In genomic region chr9:135924628-135925338, GRCh38 we compare ENCODE assay signal across 18 cellular contexts. TPM values are rescaled to one million over a fixed set of nuclear protein-coding genes. Genes with fewer than 3 reads are reported as not detected.
DNase-seq lines count a peak whose midpoint lies in the region; ATAC-seq, FAIRE-seq and TF ChIP-seq lines count a peak whose summit lies in the region.
"Had no signal": no experiment of that assay in that cellular context is flagged by ENCODE, and none has a peak within 500 bp of the region (broad histone marks: within the 10 kb centered on the region; RNA-seq: fewer than 3 reads in every experiment).

No MANE protein-coding gene starts in this region.

- H3K9me3 Mint-ChIP-seq in activated naive CD4-positive, alpha-beta T cell treated with anti-CD3 and anti-CD28 coated beads, Interleukin-2, amount 10 ng/mL, durations not matched to agents 7 days and 5 days, result no peaks in the 10 kb centered on the region
- H3K9me3 Mint-ChIP-seq in CD4-positive, alpha-beta memory T cell, result peaks cover 0 to 3% (median 0%) of the 10 kb centered on the region in 8 donors

- in situ Hi-C loops in K562 (cut with MboI), result no loop called here

- no peak overlapping the region for H3K4me3 Mint-ChIP-seq in activated naive CD4-positive, alpha-beta T cell treated with anti-CD3 and anti-CD28 coated beads, Interleukin-2, amount 10 ng/mL, durations not matched to agents 7 days and 5 days
- peak overlapping the region in 4 of 8 donors; percentile 25 to 38 (median 30) for H3K4me3 Mint-ChIP-seq in CD4-positive, alpha-beta memory T cell

- TF ChIP-seq RAD21 in K562 (CRISPR knock-in tag; conservative IDR thresholded peaks at IDR 0.05 in 1 of 2, IDR thresholded peaks at IDR 0.05 in 1 of 2), result 0 out of 4 replicates have a peak, but pooled peaks of 1 of the 2 experiments have one; percentile 15

- H3K9me2 ChIP-seq in OCI-LY7 (ENCODE audit: insufficient read depth, low read length), result no peaks in the 10 kb centered on the region

- H2AFZ ChIP-seq in OCI-LY7 (ENCODE audit: low read length), result no peak overlapping the region
- no peak overlapping the region for H2AFZ ChIP-seq in K562 (ENCODE audit: low read depth, low read length)

- no peak for FAIRE-seq in K562 (lab: Jason Lieb, UNC)
- FAIRE-seq: astrocyte, G401.6 had no signal

- BruUV-seq in OCI-LY7 (replicated peaks; lab: Mats Ljungman, UMichigan) (no TSS peak), K562 (replicated peaks; lab: Mats Ljungman, UMichigan) (no TSS peak)

- no peak overlapping the region for H3K4me3 ChIP-seq in OCI-LY7 (ENCODE audit: low read depth, low read length, poor library complexity, severe bottlenecking)
- H3K4me3 ChIP-seq in K562, result no peak overlapping the region
- no peak overlapping the region for H3K4me3 ChIP-seq in CD4-positive, alpha-beta memory T cell (ENCODE audit: low read length in 2 of 2)
- H3K4me3 ChIP-seq: uterus had no signal

- peaks cover 19% of the 10 kb centered on the region for H3K4me1 Mint-ChIP-seq in activated naive CD4-positive, alpha-beta T cell treated with anti-CD3 and anti-CD28 coated beads, Interleukin-2, amount 10 ng/mL, durations not matched to agents 7 days and 5 days
- peaks cover 3 to 28% (median 9%) of the 10 kb centered on the region in 4 donors for H3K4me1 Mint-ChIP-seq in CD4-positive, alpha-beta memory T cell

- ATAC-seq in K562, result no peak
- no peak for ATAC-seq in HG02938 (IDR thresholded peaks at IDR 0.05; ENCODE audit: unreplicated experiment)
- ATAC-seq: sciatic nerve had no signal

- H4K20me1 ChIP-seq in OCI-LY7 (ENCODE audit: insufficient read depth, low read length), result no peaks in the 10 kb centered on the region
- peaks cover 23% of the 10 kb centered on the region; the same call in 1 of the 2 replicates for H4K20me1 ChIP-seq in K562 (replicated peaks; ENCODE audit: control insufficient read depth, insufficient read depth, low read length)

- intact Hi-C loops in OCI-LY7 (cut with micrococcal nuclease; ENCODE audit: unreplicated experiment) (loop anchor here (1.0 kb wide), 1 partner anchor 127 kb away; no protein-coding TSS in a partner anchor), K562 (cut with micrococcal nuclease) (no loop called here)
- intact Hi-C loops in CD4-positive, alpha-beta memory T cell (cut with micrococcal nuclease), result no loop called here

- H3K4me2 ChIP-seq in OCI-LY7 (ENCODE audit: low read length) (no peak overlapping the region), K562 (ENCODE audit: insufficient read depth, low read length) (no peak overlapping the region)

- WGBS in K562 (ENCODE audit: insufficient coverage, low coverage, missing lambda C conversion rate), result 89% methylated on average over 24 of the region's 27 CpGs

- POLR2A ChIA-PET in OCI-LY7 (lab: Charles Lee), result no interaction called here
- POLR2A ChIA-PET in K562 (lab: Yijun Ruan, JAX), result interaction anchor here (0.7 to 1.5 kb wide), 3 partner anchors 16 to 28 kb away, joined by 4 to 5 read pairs (median 5); no protein-coding TSS in a partner anchor
- POLR2A ChIA-PET in CD4-positive, alpha-beta memory T cell (lab: Charles Lee; ENCODE audit: partially characterized antibody), result no interaction called here

- H3K4me1 ChIP-seq in OCI-LY7 (ENCODE audit: insufficient read depth, low read length, poor library complexity, severe bottlenecking) (no peaks in the 10 kb centered on the region), K562 (replicated peaks in 1 of 2; ENCODE audit: control insufficient read depth in 2 of 2, insufficient read depth in 2 of 2, low read length in 2 of 2) (peaks cover 0 to 53% of the 10 kb centered on the region in 2 experiments; a peak in 2 of 5 replicates)
- peaks cover 10% of the 10 kb centered on the region for H3K4me1 ChIP-seq in CD4-positive, alpha-beta memory T cell (ENCODE audit: insufficient read depth, low read length)
- H3K4me1 ChIP-seq: uterus had no signal

- H3K9ac ChIP-seq in K562 (ENCODE audit: insufficient read depth in 1 of 2, low read depth in 2 of 2, low read length in 2 of 2), result no peak overlapping the region

- H3K27ac ChIP-seq in OCI-LY7 (ENCODE audit: low read depth, low read length, poor library complexity, severe bottlenecking), result no peak overlapping the region
- H3K27ac ChIP-seq in K562 (ENCODE audit: extremely low read depth, low read depth, low read length), result no peak overlapping the region
- H3K27ac ChIP-seq in CD4-positive, alpha-beta memory T cell (ENCODE audit: low read depth, low read length), result no peak overlapping the region
- H3K27ac ChIP-seq: neutrophil, uterus, WERI-Rb-1 had no signal

- no peaks in the 10 kb centered on the region for H3K27me3 ChIP-seq in K562 (ENCODE audit: control insufficient read depth in 2 of 2, insufficient read depth in 2 of 2, low read length in 2 of 2)
- H3K27me3 ChIP-seq in CD4-positive, alpha-beta memory T cell (ENCODE audit: insufficient read depth, low read length), result no peaks in the 10 kb centered on the region
- H3K27me3 ChIP-seq: neutrophil, uterus had no signal

- peak; percentile 34 for DNase-seq in activated naive CD4-positive, alpha-beta T cell treated with Interleukin-2 at 50 U/mL for 16 hours
- no peak for DNase-seq in activated naive CD4-positive, alpha-beta T cell treated with anti-CD3 and anti-CD28 coated beads, Interleukin-2, amount 10 ng/mL, durations not matched to agents 7 days and 5 days
- DNase-seq in OCI-LY7 (ENCODE audit: low spot score), result peak; percentile 33
- DNase-seq in K562 (ENCODE audit: extremely low read depth in 1 of 4, low spot score in 3 of 4), result no peak
- peak; percentile 48 for DNase-seq in stimulated activated CD8-positive, alpha-beta memory T cell treated with anti-CD3 and anti-CD28 coated beads, Interleukin-4, amount 100 ng/mL, for 48 hours
- no peak for DNase-seq in HK-2 (ENCODE audit: unreplicated experiment)
- DNase-seq in CD4-positive, alpha-beta memory T cell, result no peak
- DNase-seq: COR-L47, NCI-H1092 treated with DMSO at 0.1 percent for 48 hours, NCI-H774, RPMI8226, uterus, WERI-Rb-1 had no signal

- H3K79me2 ChIP-seq in OCI-LY7 (ENCODE audit: insufficient read depth, low read depth, low read length) (no peaks in the 10 kb centered on the region), K562 (ENCODE audit: control insufficient read depth, insufficient read depth, low read length) (peaks cover 6% of the 10 kb centered on the region)

- no peaks in the 10 kb centered on the region for H3K36me3 ChIP-seq in OCI-LY7 (ENCODE audit: insufficient read depth, low read length)
- peaks cover 82% of the 10 kb centered on the region; the same call in 2 of the 3 replicates for H3K36me3 ChIP-seq in K562 (ENCODE audit: control insufficient read depth, insufficient read depth, low read length)
- no peaks in the 10 kb centered on the region for H3K36me3 ChIP-seq in CD4-positive, alpha-beta memory T cell (ENCODE audit: insufficient read depth, low read length)
- H3K36me3 ChIP-seq: uterus had no signal

- no peaks in the 10 kb centered on the region for H3K9me1 ChIP-seq in K562 (ENCODE audit: control insufficient read depth, insufficient read depth, low read length)

- no peaks in the 10 kb centered on the region for H3K9me3 ChIP-seq in OCI-LY7 (ENCODE audit: low read length)
- H3K9me3 ChIP-seq in K562 (replicated peaks; ENCODE audit: control insufficient read depth, insufficient read depth, low read depth, low read length), result no peaks in the 10 kb centered on the region; the same call in 1 of the 2 replicates
- H3K9me3 ChIP-seq in CD4-positive, alpha-beta memory T cell (ENCODE audit: control insufficient read depth in 1 of 2, low read length in 2 of 2), result no peaks in the 10 kb centered on the region
- H3K9me3 ChIP-seq: neutrophil, uterus had no signal

- H3K36me3 Mint-ChIP-seq in activated naive CD4-positive, alpha-beta T cell treated with anti-CD3 and anti-CD28 coated beads, Interleukin-2, amount 10 ng/mL, durations not matched to agents 7 days and 5 days, result no peaks in the 10 kb centered on the region
- no peaks in the 10 kb centered on the region for H3K36me3 Mint-ChIP-seq in CD4-positive, alpha-beta memory T cell

- TF ChIP-seq POLR2A in K562 (conservative IDR thresholded peaks at IDR 0.05), result no peak

- CTCF ChIA-PET in activated naive CD4-positive, alpha-beta T cell treated with anti-CD3 and anti-CD28 coated beads, Interleukin-2, amount 10 ng/mL, durations not matched to agents 7 days and 5 days (lab: Charles Lee), result interaction anchor here (0.6 to 1.9 kb wide), 4 partner anchors 35 to 1206 kb away, joined by 3 to 5 read pairs (median 4); no protein-coding TSS in a partner anchor
- CTCF ChIA-PET in OCI-LY7 (lab: Charles Lee; ENCODE audit: unreplicated experiment), result no interaction called here
- CTCF ChIA-PET in K562 (lab: Yijun Ruan, JAX; ENCODE audit: low intra/inter-chr PET ratio), result no interaction called here
- CTCF ChIA-PET in CD4-positive, alpha-beta memory T cell (lab: Charles Lee; ENCODE audit: partially characterized antibody), result interaction anchor here (0.7 kb wide), 1 partner anchor 59 kb away, joined by 3 read pairs; no protein-coding TSS in a partner anchor

- no peaks in the 10 kb centered on the region for H3K27me3 Mint-ChIP-seq in activated naive CD4-positive, alpha-beta T cell treated with anti-CD3 and anti-CD28 coated beads, Interleukin-2, amount 10 ng/mL, durations not matched to agents 7 days and 5 days
- H3K27me3 Mint-ChIP-seq in CD4-positive, alpha-beta memory T cell, result no peaks in the 10 kb centered on the region

- no peak overlapping the region for H3K27ac Mint-ChIP-seq in activated naive CD4-positive, alpha-beta T cell treated with anti-CD3 and anti-CD28 coated beads, Interleukin-2, amount 10 ng/mL, durations not matched to agents 7 days and 5 days
- H3K27ac Mint-ChIP-seq in CD4-positive, alpha-beta memory T cell, result peak overlapping the region in 1 of 7 donors; percentile 72

- TF ChIP-seq CTCF in OCI-LY7 (conservative IDR thresholded peaks at IDR 0.05; ENCODE audit: low read length) (peak; percentile 68), K562 (IDR thresholded peaks at IDR 0.05 in 2 of 3, conservative IDR thresholded peaks at IDR 0.05 in 1 of 3; ENCODE audit: insufficient read depth in 2 of 3, low read depth in 1 of 3, low read length in 3 of 3) (peak in 2 of 3 experiments; percentile 19 to 36; a peak in 2 of 6 replicates)

- TF ChIP-seq EP300 in K562 (IDR thresholded peaks at IDR 0.05; ENCODE audit: low read length), result no peak

RNA-seq across cellular contexts. Expression of gene CAMSAP1, which starts 17.4 kb away (rescaled TPM):
- total RNA-seq in OCI-LY7 (2014; rRNA removed; shearing (Covaris generic)), result 20.1 and 30.4 TPM in 2 replicates
- total RNA-seq in OCI-LY7 (2022) (33.0 and 39.2 TPM in 2 replicates), K562 (2014; rRNA removed) (18.1 and 23.4 TPM in 2 replicates), K562 (2014; rRNA removed; fragmentation: Illumina TruSeq; extraction: Trizol) (14.3 TPM in 2 replicates), K562 (2015; rRNA removed; fragmentation: Illumina TruSeq; extraction: Trizol) (13.9 and 15.7 TPM in 2 replicates), K562 (2021) (28.8 and 32.8 TPM in 2 replicates)
- total RNA-seq in K562 (2011; cell fraction: chromatin; rRNA removed; ENCODE audit: low replicate concordance), result 40.9 and 68.9 TPM in 2 replicates
- total RNA-seq in K562 (2011; cell fraction: nucleolus; rRNA removed), result 21.5 and 22.4 TPM in 2 replicates
- total RNA-seq in K562 (2011; cell fraction: nucleoplasm; rRNA removed), result 36.1 and 42.5 TPM in 2 replicates
- polyA plus RNA-seq in K562 (2011; rRNA removed) (6.3 and 6.9 TPM in 2 replicates), K562 (2014; fragmentation: Illumina TruSeq; extraction: Trizol) (14.9 and 19.7 TPM in 2 replicates), K562 (2014; fragmentation: Nextera tagmentation; extraction: Ambion mirVana) (1 to 10 TPM; 1.5 to 1.6 TPM), K562 (2014; rRNA removed) (10.0 and 11.3 TPM in 2 replicates)
- polyA plus RNA-seq in K562 (2011; cell fraction: cytosol; rRNA removed), result 6.3 and 8.3 TPM in 2 replicates
- polyA plus RNA-seq in K562 (2011; cell fraction: nucleus; rRNA removed), result 15.6 and 19.6 TPM in 2 replicates
- 10.6 and 11.9 TPM in 2 replicates for polyA plus RNA-seq in K562 (2012)
- polyA minus RNA-seq in K562 (2011; rRNA and poly(A)+ RNA removed), result 14.1 and 20.0 TPM in 2 replicates
- polyA minus RNA-seq in K562 (2011; cell fraction: cytosol; rRNA and poly(A)+ RNA removed), result 42.2 and 76.3 TPM in 2 replicates
- 11.4 and 23.5 TPM in 2 replicates for polyA minus RNA-seq in K562 (2011; cell fraction: nucleus; rRNA and poly(A)+ RNA removed)
- total RNA-seq in CD4-positive, alpha-beta memory T cell, result 10 to 100 TPM; 40.6 to 51.7 TPM
- 1 to 10 TPM in 1 of 2 donors, under 1 TPM in 1; 0.76 to 4.4 TPM for polyA plus RNA-seq in CD4-positive, alpha-beta memory T cell

RNA-seq across cellular contexts. Expression of gene UBAC1, which starts 36.4 kb away (rescaled TPM):
- 59.2 and 75.7 TPM in 2 replicates for total RNA-seq in OCI-LY7 (2014; rRNA removed; shearing (Covaris generic))
- total RNA-seq in OCI-LY7 (2022), result 42.3 and 42.4 TPM in 2 replicates
- total RNA-seq in K562 (2011; cell fraction: chromatin; rRNA removed; ENCODE audit: low replicate concordance), result 536 and 854 TPM in 2 replicates
- total RNA-seq in K562 (2011; cell fraction: nucleolus; rRNA removed), result 552 and 553 TPM in 2 replicates
- total RNA-seq in K562 (2011; cell fraction: nucleoplasm; rRNA removed), result 447 and 492 TPM in 2 replicates
- 399 and 504 TPM in 2 replicates for total RNA-seq in K562 (2014; rRNA removed)
- total RNA-seq in K562 (2014; rRNA removed; fragmentation: Illumina TruSeq; extraction: Trizol), result 138 and 145 TPM in 2 replicates
- 166 and 171 TPM in 2 replicates for total RNA-seq in K562 (2015; rRNA removed; fragmentation: Illumina TruSeq; extraction: Trizol)
- total RNA-seq in K562 (2021), result 294 and 309 TPM in 2 replicates
- 385 and 395 TPM in 2 replicates for polyA plus RNA-seq in K562 (2011; rRNA removed)
- polyA plus RNA-seq in K562 (2011; cell fraction: cytosol; rRNA removed), result 447 and 505 TPM in 2 replicates
- polyA plus RNA-seq in K562 (2011; cell fraction: nucleus; rRNA removed), result 838 and 845 TPM in 2 replicates
- polyA plus RNA-seq in K562 (2012), result 178 and 239 TPM in 2 replicates
- 219 and 228 TPM in 2 replicates for polyA plus RNA-seq in K562 (2014; fragmentation: Illumina TruSeq; extraction: Trizol)
- polyA plus RNA-seq in K562 (2014; fragmentation: Nextera tagmentation; extraction: Ambion mirVana), result 100 to 1,000 TPM in 1 of 2 experiments, 10 to 100 TPM in 1; 94.0 to 117 TPM
- 381 and 405 TPM in 2 replicates for polyA plus RNA-seq in K562 (2014; rRNA removed)
- 128 and 165 TPM in 2 replicates for polyA minus RNA-seq in K562 (2011; rRNA and poly(A)+ RNA removed)
- polyA minus RNA-seq in K562 (2011; cell fraction: cytosol; rRNA and poly(A)+ RNA removed), result 110 and 129 TPM in 2 replicates
- polyA minus RNA-seq in K562 (2011; cell fraction: nucleus; rRNA and poly(A)+ RNA removed), result 120 and 171 TPM in 2 replicates
- 10 to 100 TPM; 28.4 to 32.8 TPM for total RNA-seq in CD4-positive, alpha-beta memory T cell
- 10 to 100 TPM; 23.0 to 27.7 TPM for polyA plus RNA-seq in CD4-positive, alpha-beta memory T cell

Comparison
In these comparisons a context has a peak if more than half of its experiments do, and no peak if none do; other contexts are left out.
1. DNase-seq: peak in activated naive CD4-positive, alpha-beta T cell treated with Interleukin-2 at 50 U/mL for 16 hours (single experiment), OCI-LY7 (single experiment) and stimulated activated CD8-positive, alpha-beta memory T cell treated with anti-CD3 and anti-CD28 coated beads, Interleukin-4, amount 100 ng/mL, for 48 hours (single experiment); none in activated naive CD4-positive, alpha-beta T cell treated with anti-CD3 and anti-CD28 coated beads, Interleukin-2, amount 10 ng/mL, durations not matched to agents 7 days and 5 days (single experiment), K562 (0 of 4), HK-2 (single experiment) and CD4-positive, alpha-beta memory T cell (0 of 5).
2. CTCF ChIA-PET loops: an anchor here in activated naive CD4-positive, alpha-beta T cell treated with anti-CD3 and anti-CD28 coated beads, Interleukin-2, amount 10 ng/mL, durations not matched to agents 7 days and 5 days (0.6 to 1.9 kb wide) and CD4-positive, alpha-beta memory T cell (0.7 kb wide); none called in OCI-LY7 and K562.